In genomic region chr7:51123322-51124021, GRCh38 we compare ENCODE assay signal across 10 cellular contexts.
DNase-seq lines count a peak whose midpoint lies in the region; ATAC-seq and TF ChIP-seq lines count a peak whose summit lies in the region.
"Had no signal": no experiment of that assay in that cellular context is flagged by ENCODE, and none has a peak within 500 bp of the region (broad histone marks: within the 10 kb centered on the region; RNA-seq: fewer than 3 reads in every experiment).

No MANE protein-coding gene starts in this region.

- peak overlapping the region; percentile 88 for H3K27ac Mint-ChIP-seq in activated naive CD8-positive, alpha-beta T cell
- no peak overlapping the region for H3K27ac Mint-ChIP-seq in stimulated activated memory B cell treated with anti-CD40 and anti-IgM and Interleukin-4, amounts not matched to agents 10 μg/mL and 1 μg/mL and 100 μg/mL, for 72 hours

- H3K27me3 ChIP-seq in kidney epithelial cell (ENCODE audit: control insufficient read depth, insufficient read depth, low read length) = no peaks in the 10 kb centered on the region

- DNase-seq in AG09309 (ENCODE audit: low read depth) = peak; percentile 57
- peak; percentile 95 for DNase-seq in kidney epithelial cell (ENCODE audit: low read depth)
- no peak for DNase-seq in NCI-H1436 treated with DMSO at 0.1 percent for 48 hours (lab: John Stamatoyannopoulos, UW)
- no peak for DNase-seq in OCI-M1 (lab: John Stamatoyannopoulos, UW)

- peak overlapping the region; percentile 92 for H3K27ac ChIP-seq in KOPT-K1 (ENCODE audit: low read depth, low read length, poor library complexity, severe bottlenecking)
- H3K27ac ChIP-seq: cardiac muscle cell had no signal

- H3K9me3 ChIP-seq in KOPT-K1 (ENCODE audit: insufficient read depth, low read length, poor library complexity, severe bottlenecking) = no peaks in the 10 kb centered on the region

- H3K4me3 ChIP-seq in AG09309 (ENCODE audit: control insufficient read depth, low read depth, low read length) = no peak overlapping the region
- H3K4me3 ChIP-seq in kidney epithelial cell (ENCODE audit: low read depth, low read length) = no peak overlapping the region
- H3K4me3 ChIP-seq: cardiac muscle cell, GM12878 had no signal

- H3K9me3 Mint-ChIP-seq in activated naive CD8-positive, alpha-beta T cell (ENCODE audit: low read depth) = no peaks in the 10 kb centered on the region
- no peaks in the 10 kb centered on the region for H3K9me3 Mint-ChIP-seq in stimulated activated memory B cell treated with anti-CD40 and anti-IgM and Interleukin-4, amounts not matched to agents 10 μg/mL and 1 μg/mL and 100 μg/mL, for 72 hours

- no peak overlapping the region for H3K4me3 Mint-ChIP-seq in activated naive CD8-positive, alpha-beta T cell
- H3K4me3 Mint-ChIP-seq in stimulated activated memory B cell treated with anti-CD40 and anti-IgM and Interleukin-4, amounts not matched to agents 10 μg/mL and 1 μg/mL and 100 μg/mL, for 72 hours = no peak overlapping the region

- ATAC-seq in stimulated activated memory B cell treated with anti-CD40 and anti-IgM and Interleukin-4, amounts not matched to agents 10 μg/mL and 1 μg/mL and 100 μg/mL, for 72 hours = peak; percentile 49
- no peak for ATAC-seq in HG02884 (IDR thresholded peaks at IDR 0.05; ENCODE audit: unreplicated experiment)
- ATAC-seq: GM12878 had no signal

- no peaks in the 10 kb centered on the region for H3K36me3 ChIP-seq in KOPT-K1 (ENCODE audit: insufficient read depth, low read length)
- H3K36me3 ChIP-seq in kidney epithelial cell (ENCODE audit: control insufficient read depth, insufficient read depth, low read length) = no peaks in the 10 kb centered on the region
- H3K36me3 ChIP-seq: cardiac muscle cell had no signal

- H3K27me3 Mint-ChIP-seq in activated naive CD8-positive, alpha-beta T cell = no peaks in the 10 kb centered on the region
- peaks cover 12% of the 10 kb centered on the region for H3K27me3 Mint-ChIP-seq in stimulated activated memory B cell treated with anti-CD40 and anti-IgM and Interleukin-4, amounts not matched to agents 10 μg/mL and 1 μg/mL and 100 μg/mL, for 72 hours

- peaks cover 31% of the 10 kb centered on the region for H3K4me1 Mint-ChIP-seq in activated naive CD8-positive, alpha-beta T cell (ENCODE audit: low read depth)
- peaks cover 6% of the 10 kb centered on the region for H3K4me1 Mint-ChIP-seq in stimulated activated memory B cell treated with anti-CD40 and anti-IgM and Interleukin-4, amounts not matched to agents 10 μg/mL and 1 μg/mL and 100 μg/mL, for 72 hours

- no peaks in the 10 kb centered on the region for H3K36me3 Mint-ChIP-seq in activated naive CD8-positive, alpha-beta T cell
- no peaks in the 10 kb centered on the region for H3K36me3 Mint-ChIP-seq in stimulated activated memory B cell treated with anti-CD40 and anti-IgM and Interleukin-4, amounts not matched to agents 10 μg/mL and 1 μg/mL and 100 μg/mL, for 72 hours

- TF ChIP-seq CTCF in AG09309 (IDR thresholded peaks at IDR 0.05; ENCODE audit: control insufficient read depth, insufficient read depth, low read depth, low read length, missing control alignments) = no peak
- TF ChIP-seq CTCF in kidney epithelial cell (IDR thresholded peaks at IDR 0.05; ENCODE audit: insufficient read depth, low read length, poor library complexity, severe bottlenecking) = no peak

Comparison
In these comparisons a context has a peak if more than half of its experiments do, and no peak if none do; other contexts are left out.
1. DNase-seq: peak in AG09309 (single experiment) and kidney epithelial cell (single experiment); none in NCI-H1436 treated with DMSO at 0.1 percent for 48 hours (single experiment) and OCI-M1 (single experiment).